Comparison of ENCODE assay signal across 18 cellular contexts in the genomic region with DNA sequence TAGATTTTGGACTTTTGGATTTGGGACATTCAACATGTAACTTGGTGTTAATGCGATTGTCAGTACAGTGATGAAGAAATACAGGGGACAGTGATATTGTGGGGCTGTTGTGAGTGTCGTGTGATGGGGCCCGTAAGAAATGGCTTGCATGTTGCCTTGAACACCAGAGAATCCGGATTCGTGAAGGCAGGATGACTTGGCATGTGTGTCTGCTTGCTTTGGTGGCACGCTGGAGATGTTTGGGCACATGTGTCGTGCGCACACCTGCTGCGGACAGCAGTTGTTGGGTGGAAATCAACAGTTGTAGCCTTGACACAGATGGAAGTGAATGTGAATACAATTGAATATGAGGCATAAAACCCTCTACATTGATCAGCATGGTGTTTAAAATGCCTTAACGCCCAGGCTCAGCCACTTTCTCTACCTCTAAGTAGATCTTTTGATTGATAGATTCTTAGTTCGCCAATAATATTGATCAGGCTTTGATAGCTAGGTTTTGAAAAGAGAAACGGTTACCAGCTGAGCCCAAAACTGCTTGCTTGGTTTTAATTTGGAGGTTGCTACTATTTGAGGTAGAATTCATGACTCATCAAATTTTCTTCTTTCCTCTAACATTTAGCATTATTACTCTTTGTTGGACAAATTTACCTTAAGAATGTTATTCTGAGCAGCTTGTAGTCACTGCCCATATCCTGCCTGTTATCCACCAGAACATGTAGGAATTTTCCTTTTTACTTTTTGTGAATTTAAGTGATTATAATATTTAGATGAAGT.
DNase-seq lines count a peak whose midpoint lies in the region; ATAC-seq and TF ChIP-seq lines count a peak whose summit lies in the region.
"Had no signal": no experiment of that assay in that cellular context is flagged by ENCODE, and none has a peak within 500 bp of the region (broad histone marks: within the 10 kb centered on the region; RNA-seq: fewer than 3 reads in every experiment).

No MANE protein-coding gene starts in this region.

- WGBS in right cardiac atrium = 89% methylated on average over 12 of the region's 12 CpGs
- no CpG with 5 or more reads among the region's 12 CpGs for WGBS in mesendoderm (ENCODE audit: extremely low coverage, insufficient coverage, low lambda C conversion rate)

- H3K27ac ChIP-seq in left ventricle myocardium inferior (replicated peaks) (peak overlapping the region; percentile 52), right cardiac atrium (ENCODE audit: low read length) (no peak overlapping the region), mesendoderm (ENCODE audit: low read depth, low read length) (no peak overlapping the region)
- H3K27ac ChIP-seq: uterus, WERI-Rb-1 had no signal

- H4K8ac ChIP-seq in mesendoderm (ENCODE audit: low read depth, low read length) = no peak overlapping the region

- no peak overlapping the region for H3K4me2 ChIP-seq in mesendoderm (ENCODE audit: low read length)

- intact Hi-C loops in left ventricle myocardium inferior (cut with micrococcal nuclease) = no loop called here
- intact Hi-C loops in right cardiac atrium (cut with DNase I) = no loop called here
- intact Hi-C loops in activated T-helper 2 cell treated with anti-CD3 and anti-CD28 coated beads, Interferon-gamma antibody, Interleukin-2, Interleukin-4, amounts not matched to agents 10 μg/mL and 5 μg/mL and 100 μg/mL, durations not matched to agents 14 hours and 24 hours and 36 hours (cut with micrococcal nuclease) = no loop called here

- H3K4me1 ChIP-seq in left ventricle myocardium inferior = peaks cover 65% of the 10 kb centered on the region
- peaks cover 6% of the 10 kb centered on the region for H3K4me1 ChIP-seq in right cardiac atrium (ENCODE audit: control insufficient read depth, insufficient read depth, low read length)
- peaks cover 12% of the 10 kb centered on the region for H3K4me1 ChIP-seq in mesendoderm (ENCODE audit: control insufficient read depth, low read depth, low read length)

- H3K79me1 ChIP-seq in mesendoderm (ENCODE audit: low read length) = peaks cover 25% of the 10 kb centered on the region

- no peaks in the 10 kb centered on the region for H3K9me3 Mint-ChIP-seq in WTC11
- H3K9me3 Mint-ChIP-seq in activated T-helper 2 cell treated with anti-CD3 and anti-CD28 coated beads, Interferon-gamma antibody, Interleukin-2, Interleukin-4, amounts not matched to agents 10 μg/mL and 5 μg/mL and 100 μg/mL, durations not matched to agents 14 hours and 24 hours and 36 hours = no peaks in the 10 kb centered on the region
- H3K9me3 Mint-ChIP-seq: activated CD8-positive, alpha-beta T cell treated with anti-CD3 and anti-CD28 coated beads for 36 hours; activated T-cell treated with anti-CD3 and anti-CD28 coated beads, Interleukin-2, amount 50 U/mL, for 72 hours; CD8-positive, alpha-beta T cell had no signal

- POLR2A ChIA-PET in WTC11 (lab: Charles Lee) = interaction anchor here (0.6 kb wide), 1 partner anchor 18 kb away, joined by 3 read pairs; no protein-coding TSS in a partner anchor

- no peak overlapping the region for H2BK15ac ChIP-seq in mesendoderm (replicated peaks; ENCODE audit: low read depth)

- no peak for TF ChIP-seq CTCF in left ventricle myocardium inferior (IDR thresholded peaks at IDR 0.05; ENCODE audit: borderline replicate concordance)
- no peak for TF ChIP-seq CTCF in WTC11 (IDR thresholded peaks at IDR 0.05)

- H3K4me1 Mint-ChIP-seq in WTC11 = peaks cover 61% of the 10 kb centered on the region
- no peaks in the 10 kb centered on the region for H3K4me1 Mint-ChIP-seq in activated T-helper 2 cell treated with anti-CD3 and anti-CD28 coated beads, Interferon-gamma antibody, Interleukin-2, Interleukin-4, amounts not matched to agents 10 μg/mL and 5 μg/mL and 100 μg/mL, durations not matched to agents 14 hours and 24 hours and 36 hours (ENCODE audit: low read depth)

- H3K36me3 Mint-ChIP-seq in WTC11 = no peaks in the 10 kb centered on the region
- H3K36me3 Mint-ChIP-seq in activated T-helper 2 cell treated with anti-CD3 and anti-CD28 coated beads, Interferon-gamma antibody, Interleukin-2, Interleukin-4, amounts not matched to agents 10 μg/mL and 5 μg/mL and 100 μg/mL, durations not matched to agents 14 hours and 24 hours and 36 hours (ENCODE audit: low read depth) = no peaks in the 10 kb centered on the region
- H3K36me3 Mint-ChIP-seq: CD8-positive, alpha-beta T cell had no signal

- no peak overlapping the region for H4K5ac ChIP-seq in mesendoderm (ENCODE audit: low read length)

- H3K18ac ChIP-seq in mesendoderm (ENCODE audit: low read length) = no peak overlapping the region

- H3K79me2 ChIP-seq in mesendoderm (ENCODE audit: control insufficient read depth, insufficient read depth, low read length) = peaks cover 67% of the 10 kb centered on the region

- ATAC-seq in right cardiac atrium (no peak), WTC11 (no peak), HG02884 (IDR thresholded peaks at IDR 0.05; ENCODE audit: unreplicated experiment) (no peak), HG02588 (IDR thresholded peaks at IDR 0.05; ENCODE audit: unreplicated experiment) (no peak)
- ATAC-seq: activated CD8-positive, alpha-beta T cell treated with anti-CD3 and anti-CD28 coated beads for 36 hours; activated T-cell treated with anti-CD3 and anti-CD28 coated beads, Interleukin-2, amount 50 U/mL, for 72 hours; CD8-positive, alpha-beta T cell had no signal

- H3K27ac Mint-ChIP-seq in WTC11 = peak overlapping the region; percentile 69
- no peak overlapping the region for H3K27ac Mint-ChIP-seq in activated T-helper 2 cell treated with anti-CD3 and anti-CD28 coated beads, Interferon-gamma antibody, Interleukin-2, Interleukin-4, amounts not matched to agents 10 μg/mL and 5 μg/mL and 100 μg/mL, durations not matched to agents 14 hours and 24 hours and 36 hours
- H3K27ac Mint-ChIP-seq: activated CD8-positive, alpha-beta T cell treated with anti-CD3 and anti-CD28 coated beads for 36 hours; activated T-cell treated with anti-CD3 and anti-CD28 coated beads, Interleukin-2, amount 50 U/mL, for 72 hours; CD8-positive, alpha-beta T cell had no signal

- CTCF ChIA-PET in WTC11 (lab: Charles Lee) = interaction anchor here (0.6 to 1.9 kb wide), 4 partner anchors 11 to 759 kb away, joined by 3 to 4 read pairs (median 4); no protein-coding TSS in a partner anchor

- no peak overlapping the region for H2BK5ac ChIP-seq in mesendoderm (ENCODE audit: low read length)

- H3K23ac ChIP-seq in mesendoderm (ENCODE audit: low read length) = no peak overlapping the region

- H3K56ac ChIP-seq in mesendoderm (ENCODE audit: low read length) = peak overlapping the region; percentile 30

- H2AK5ac ChIP-seq in mesendoderm (ENCODE audit: low read length) = peak overlapping the region; percentile 79

- no peak overlapping the region; the same call in 1 of the 2 replicates for H3K4me3 Mint-ChIP-seq in WTC11
- H3K4me3 Mint-ChIP-seq in activated T-helper 2 cell treated with anti-CD3 and anti-CD28 coated beads, Interferon-gamma antibody, Interleukin-2, Interleukin-4, amounts not matched to agents 10 μg/mL and 5 μg/mL and 100 μg/mL, durations not matched to agents 14 hours and 24 hours and 36 hours (ENCODE audit: low read depth) = no peak overlapping the region
- H3K4me3 Mint-ChIP-seq: activated CD8-positive, alpha-beta T cell treated with anti-CD3 and anti-CD28 coated beads for 36 hours; activated T-cell treated with anti-CD3 and anti-CD28 coated beads, Interleukin-2, amount 50 U/mL, for 72 hours; CD8-positive, alpha-beta T cell had no signal

- H3K9ac ChIP-seq in mesendoderm (ENCODE audit: low read length) = peak overlapping the region; percentile 11

- H2BK120ac ChIP-seq in mesendoderm (ENCODE audit: low read depth, low read length) = no peak overlapping the region

- no peaks in the 10 kb centered on the region for H3K27me3 ChIP-seq in left ventricle myocardium inferior (ENCODE audit: low read depth)
- no peaks in the 10 kb centered on the region for H3K27me3 ChIP-seq in right cardiac atrium (ENCODE audit: control insufficient read depth, insufficient read depth)
- H3K27me3 ChIP-seq in mesendoderm (ENCODE audit: insufficient read depth, low read length, poor library complexity) = no peaks in the 10 kb centered on the region
- H3K27me3 ChIP-seq: heart right ventricle, sigmoid colon, uterus had no signal

- H3K9me3 ChIP-seq in left ventricle myocardium inferior (replicated peaks) (no peaks in the 10 kb centered on the region), right cardiac atrium (ENCODE audit: control insufficient read depth, low read length) (peaks cover 4% of the 10 kb centered on the region)
- H3K9me3 ChIP-seq: heart right ventricle, sigmoid colon, uterus had no signal

- H3K4me3 ChIP-seq in left ventricle myocardium inferior = no peak overlapping the region
- no peak overlapping the region for H3K4me3 ChIP-seq in right cardiac atrium (ENCODE audit: low read length)
- H3K4me3 ChIP-seq in mesendoderm (ENCODE audit: low read length) = no peak overlapping the region
- H3K4me3 ChIP-seq: heart right ventricle, sigmoid colon, uterus had no signal

- H3K27me3 Mint-ChIP-seq in WTC11 (ENCODE audit: low read depth) = no peaks in the 10 kb centered on the region
- peaks cover 13% of the 10 kb centered on the region for H3K27me3 Mint-ChIP-seq in activated T-helper 2 cell treated with anti-CD3 and anti-CD28 coated beads, Interferon-gamma antibody, Interleukin-2, Interleukin-4, amounts not matched to agents 10 μg/mL and 5 μg/mL and 100 μg/mL, durations not matched to agents 14 hours and 24 hours and 36 hours (ENCODE audit: low read depth)

- DNase-seq in left ventricle myocardium inferior = no peak
- DNase-seq in right cardiac atrium = no peak
- no peak for DNase-seq in WTC11 (ENCODE audit: low spot score)
- no peak for DNase-seq in mesendoderm
- DNase-seq in GDM1 (lab: John Stamatoyannopoulos, UW) = no peak
- DNase-seq in activated T-helper 2 cell treated with anti-CD3 and anti-CD28 coated beads, Interferon-gamma antibody, Interleukin-2, Interleukin-4, amounts not matched to agents 10 μg/mL and 5 μg/mL and 100 μg/mL, durations not matched to agents 14 hours and 24 hours and 36 hours (ENCODE audit: low spot score) = no peak
- DNase-seq: activated CD8-positive, alpha-beta T cell treated with anti-CD3 and anti-CD28 coated beads for 36 hours; activated T-cell treated with anti-CD3 and anti-CD28 coated beads, Interleukin-2, amount 50 U/mL, for 72 hours; CD8-positive, alpha-beta T cell; effector CD4-positive, alpha-beta T cell; heart right ventricle; mammary epithelial cell; NCI-H82; sigmoid colon; uterus; WERI-Rb-1 had no signal

- no peak overlapping the region for H3K4ac ChIP-seq in mesendoderm (ENCODE audit: low read depth, low read length)

- H3K36me3 ChIP-seq in left ventricle myocardium inferior (no peaks in the 10 kb centered on the region), mesendoderm (ENCODE audit: control insufficient read depth, insufficient read depth, low read length) (no peaks in the 10 kb centered on the region)
- H3K36me3 ChIP-seq: heart right ventricle, sigmoid colon, uterus, WERI-Rb-1 had no signal

TF ChIP-seq in WTC11, 78 proteins besides CTCF, POLR2A, EP300 and RAD21 (continues in another document):
- TF ChIP-seq CREM (CRISPR knock-in tag; IDR thresholded peaks at IDR 0.05) = no peak
